In the genomic region with DNA sequence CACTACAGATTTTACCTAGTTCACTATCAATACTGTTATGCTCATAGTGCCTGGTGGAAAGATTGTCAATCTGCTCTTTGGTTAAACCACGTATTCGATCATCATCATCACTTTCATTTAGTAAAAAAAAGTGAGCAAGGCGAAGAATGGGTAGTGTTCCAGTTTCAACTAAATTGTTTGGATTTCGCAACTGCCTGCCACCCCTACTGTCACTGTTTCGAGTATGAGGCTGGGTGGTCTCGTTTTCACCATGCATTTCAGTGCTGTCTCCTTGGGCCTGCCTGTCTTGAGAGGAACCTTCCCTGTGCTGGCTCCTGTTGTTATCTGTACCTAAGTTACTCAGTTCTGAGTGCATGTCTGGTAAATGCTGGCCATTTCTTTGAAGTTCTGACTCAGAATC, we compare ENCODE assay signal across 27 cellular contexts. TPM values are rescaled to one million over a fixed set of nuclear protein-coding genes. Genes with fewer than 3 reads are reported as not detected.
A peak's percentile ranks its signal among the peaks of the same experiment; 100 is the strongest.
DNase-seq lines count a peak whose midpoint lies in the region; ATAC-seq, FAIRE-seq and TF ChIP-seq lines count a peak whose summit lies in the region.
"Had no signal": no experiment of that assay in that cellular context is flagged by ENCODE, and none has a peak within 500 bp of the region (broad histone marks: within the 10 kb centered on the region; RNA-seq: fewer than 3 reads in every experiment).

No MANE protein-coding gene starts in this region.

- H4K5ac ChIP-seq in IMR-90 (ENCODE audit: low read depth, low read length): no peak overlapping the region

- H3K27me3 Mint-ChIP-seq in memory B cell: no peaks in the 10 kb centered on the region
- H3K27me3 Mint-ChIP-seq: CD4-positive, CD25-positive, alpha-beta regulatory T cell; CD8-positive, alpha-beta memory T cell; IgD-negative memory B cell had no signal

- no peak overlapping the region for H2BK15ac ChIP-seq in IMR-90 (ENCODE audit: low read depth, low read length)

- TF ChIP-seq CTCF in IMR-90 (conservative IDR thresholded peaks at IDR 0.05; ENCODE audit: low read depth, low read length): no peak
- TF ChIP-seq CTCF in K562 (IDR thresholded peaks at IDR 0.05 in 2 of 3, conservative IDR thresholded peaks at IDR 0.05 in 1 of 3; ENCODE audit: insufficient read depth in 2 of 3, low read depth in 1 of 3, low read length in 3 of 3): no peak

- no peak overlapping the region for H3K14ac ChIP-seq in IMR-90 (replicated peaks; ENCODE audit: low read depth, low read length)

- TF ChIP-seq RAD21 in IMR-90 (IDR thresholded peaks at IDR 0.05; ENCODE audit: low read length) (no peak), K562 (CRISPR knock-in tag; conservative IDR thresholded peaks at IDR 0.05 in 1 of 2, IDR thresholded peaks at IDR 0.05 in 1 of 2) (no peak)

- H3K27ac ChIP-seq in IMR-90 (ENCODE audit: insufficient read depth, low read length) (no peak overlapping the region), K562 (ENCODE audit: extremely low read depth, low read depth, low read length) (no peak overlapping the region)
- H3K27ac ChIP-seq: HL-60 had no signal

- H3K4me1 Mint-ChIP-seq in memory B cell: peaks cover 4% of the 10 kb centered on the region
- H3K4me1 Mint-ChIP-seq: GM23338 had no signal

- H3K36me3 Mint-ChIP-seq in memory B cell: peaks cover 36% of the 10 kb centered on the region

- no peak overlapping the region for H3K9ac ChIP-seq in IMR-90 (ENCODE audit: low read depth, low read length)
- no peak overlapping the region for H3K9ac ChIP-seq in K562 (ENCODE audit: insufficient read depth in 1 of 2, low read depth in 2 of 2, low read length in 2 of 2)

- no peak overlapping the region for H3K23ac ChIP-seq in IMR-90 (ENCODE audit: low read depth, low read length)

- dilution Hi-C loops in IMR-90 (cut with HindIII; ENCODE audit: low sequenced_read_pairs, unreplicated experiment): no loop called here

- H3K18ac ChIP-seq in IMR-90 (ENCODE audit: low read depth, low read length): no peak overlapping the region

- H4K20me1 ChIP-seq in IMR-90 (ENCODE audit: insufficient read depth, low read length) (no peaks in the 10 kb centered on the region), K562 (replicated peaks; ENCODE audit: control insufficient read depth, insufficient read depth, low read length) (no peaks in the 10 kb centered on the region)

- H3K4me2 ChIP-seq in IMR-90 (ENCODE audit: low read depth, low read length) (no peak overlapping the region), K562 (ENCODE audit: insufficient read depth, low read length) (no peak overlapping the region)
- H3K4me2 ChIP-seq: GM23338 had no signal

- no peak overlapping the region for H2BK20ac ChIP-seq in IMR-90 (ENCODE audit: low read depth, low read length)

- ATAC-seq in IMR-90 (ENCODE audit: low read depth) (no peak), K562 (no peak), memory B cell (ENCODE audit: low read depth) (no peak), HG02588 (IDR thresholded peaks at IDR 0.05; ENCODE audit: unreplicated experiment) (no peak)
- ATAC-seq: GM12878, GM23338, HCT116 had no signal

- in situ Hi-C loops in IMR-90 (cut with MboI; ENCODE audit: low sequenced_read_pairs) (no loop called here), K562 (cut with MboI) (no loop called here)

- H4K8ac ChIP-seq in IMR-90 (ENCODE audit: low read depth in 2 of 2, low read length in 2 of 2): no peak overlapping the region

- H3K27me3 ChIP-seq in IMR-90 (ENCODE audit: control insufficient read depth, insufficient read depth, low read length): no peaks in the 10 kb centered on the region
- H3K27me3 ChIP-seq in K562 (ENCODE audit: control insufficient read depth in 2 of 2, insufficient read depth in 2 of 2, low read length in 2 of 2): no peaks in the 10 kb centered on the region
- H3K27me3 ChIP-seq: BE2C had no signal

- peaks cover 30% of the 10 kb centered on the region for H3K36me3 ChIP-seq in IMR-90 (ENCODE audit: control insufficient read depth, insufficient read depth, low read length)
- H3K36me3 ChIP-seq in K562 (ENCODE audit: control insufficient read depth, insufficient read depth, low read length): peaks cover 77% of the 10 kb centered on the region

- BruUV-seq in IMR-90 (replicated peaks; lab: Mats Ljungman, UMichigan) (no TSS peak), K562 (replicated peaks; lab: Mats Ljungman, UMichigan) (no TSS peak)

- H3K9me1 ChIP-seq in IMR-90 (ENCODE audit: insufficient read depth, low read length) (peaks cover 8% of the 10 kb centered on the region; the same call in 1 of the 2 replicates), K562 (ENCODE audit: control insufficient read depth, insufficient read depth, low read length) (no peaks in the 10 kb centered on the region)

- H2BK5ac ChIP-seq in IMR-90 (ENCODE audit: low read depth, low read length, poor library complexity, severe bottlenecking): no peak overlapping the region

- 100% methylated on average over 2 of the region's 6 CpGs; no CpG with 5 or more reads in 1 of the 2 experiments for WGBS in IMR-90 (ENCODE audit: extremely low coverage in 2 of 2, insufficient read length in 1 of 2), 2 experiments
- 95% methylated on average over 6 of the region's 6 CpGs for WGBS in K562 (ENCODE audit: insufficient coverage, low coverage, missing lambda C conversion rate)

- H3K27ac Mint-ChIP-seq in memory B cell: peak overlapping the region; percentile 38
- H3K27ac Mint-ChIP-seq: GM23338, HFFc6 had no signal

- no peak overlapping the region for H3K56ac ChIP-seq in IMR-90 (ENCODE audit: extremely low read depth, insufficient read depth, low read length)

- no peaks in the 10 kb centered on the region for H3K4me1 ChIP-seq in IMR-90 (ENCODE audit: control insufficient read depth, insufficient read depth, low read length)
- no peaks in the 10 kb centered on the region for H3K4me1 ChIP-seq in K562 (replicated peaks in 1 of 2; ENCODE audit: control insufficient read depth in 2 of 2, insufficient read depth in 2 of 2, low read length in 2 of 2)
- H3K4me1 ChIP-seq: BE2C had no signal

- FAIRE-seq in GM12892 (lab: Jason Lieb, UNC) (no peak), K562 (lab: Jason Lieb, UNC) (no peak)
- FAIRE-seq: A204.1, GM12878, GM18507 had no signal

- H3K79me2 ChIP-seq in K562 (ENCODE audit: control insufficient read depth, insufficient read depth, low read length): no peaks in the 10 kb centered on the region

- DNase-seq in GM12892 (ENCODE audit: insufficient read length) (no peak), IMR-90 (no peak), K562 (ENCODE audit: extremely low read depth in 1 of 4, low spot score in 3 of 4) (no peak), memory B cell (ENCODE audit: low spot score in 2 of 2) (no peak), NCI-H1092 (lab: John Stamatoyannopoulos, UW) (no peak), head of caudate nucleus (no peak)
- DNase-seq: ACHN; BE2C; C1 segment of cervical spinal cord; CD4-positive, CD25-positive, alpha-beta regulatory T cell; CD8-positive, alpha-beta memory T cell; COR-L47; DMS 273 treated with DMSO at 0.1 percent for 48 hours; DMS53; DND-41; EL; H7; HFFc6; KG1 had no signal

- H3K9me3 Mint-ChIP-seq in memory B cell: no peaks in the 10 kb centered on the region
- H3K9me3 Mint-ChIP-seq: CD4-positive, CD25-positive, alpha-beta regulatory T cell; CD8-positive, alpha-beta memory T cell; GM23338; HFFc6 had no signal

- H3K79me1 ChIP-seq in IMR-90 (ENCODE audit: low read depth in 1 of 2, low read length in 2 of 2): peaks cover 11 to 19% of the 10 kb centered on the region in 2 experiments

- H2AFZ ChIP-seq in IMR-90 (replicated peaks; ENCODE audit: low read length, poor library complexity) (no peak overlapping the region), K562 (ENCODE audit: low read depth, low read length) (no peak overlapping the region)
- H2AFZ ChIP-seq: GM23338 had no signal

- H4K91ac ChIP-seq in IMR-90 (ENCODE audit: insufficient read depth, low read depth, low read length): no peak overlapping the region

- no peak overlapping the region for H2AK5ac ChIP-seq in IMR-90 (ENCODE audit: low read depth, low read length)

- H3K4me3 Mint-ChIP-seq in memory B cell: no peak overlapping the region
- H3K4me3 Mint-ChIP-seq: CD4-positive, CD25-positive, alpha-beta regulatory T cell; CD8-positive, alpha-beta memory T cell; GM23338; HFFc6; IgD-negative memory B cell had no signal

- H3K9me3 ChIP-seq in IMR-90 (ENCODE audit: control insufficient read depth, insufficient read depth, low read length) (no peaks in the 10 kb centered on the region), K562 (replicated peaks; ENCODE audit: control insufficient read depth, insufficient read depth, low read depth, low read length) (no peaks in the 10 kb centered on the region)
- H3K9me3 ChIP-seq: BE2C had no signal

- no peak overlapping the region for H3K4me3 ChIP-seq in IMR-90 (ENCODE audit: insufficient read depth, low read depth, low read length)
- H3K4me3 ChIP-seq in K562: no peak overlapping the region
- H3K4me3 ChIP-seq: GM12878, GM23338 had no signal

- H3K4ac ChIP-seq in IMR-90 (ENCODE audit: low read depth, low read length): no peak overlapping the region

- no peak overlapping the region for H2AK9ac ChIP-seq in IMR-90 (replicated peaks; ENCODE audit: low read depth, low read length, poor library complexity)

- TF ChIP-seq EP300 in K562 (IDR thresholded peaks at IDR 0.05; ENCODE audit: low read length): no peak

- TF ChIP-seq POLR2A in GM12892 (IDR thresholded peaks at IDR 0.05; ENCODE audit: low read depth, low read length) (0 out of 2 replicates have a peak, but pooled peaks have one; percentile 24), IMR-90 (IDR thresholded peaks at IDR 0.05; ENCODE audit: low read depth, low read length) (no peak), K562 (conservative IDR thresholded peaks at IDR 0.05) (no peak)

- intact Hi-C loops in IMR-90 (cut with micrococcal nuclease): no loop called here
- intact Hi-C loops in K562 (cut with micrococcal nuclease): no loop called here
- intact Hi-C loops in head of caudate nucleus (cut with DNase I): no loop called here

- CTCF ChIA-PET in IMR-90 (lab: Yijun Ruan, JAX) (no interaction called here), K562 (lab: Yijun Ruan, JAX; ENCODE audit: low intra/inter-chr PET ratio) (no interaction called here)

- POLR2A ChIA-PET in IMR-90 (lab: Charles Lee; ENCODE audit: unreplicated experiment): no interaction called here
- POLR2A ChIA-PET in K562 (lab: Yijun Ruan, JAX): interaction anchor here (0.8 kb wide), 1 partner anchor 13 kb away, joined by 3 read pairs; no protein-coding TSS in a partner anchor

- no peak overlapping the region for H2BK120ac ChIP-seq in IMR-90 (ENCODE audit: low read depth, low read length)

RNA-seq across cellular contexts. Expression of a gene that starts 8.1 kb away (rescaled TPM):
- 32.6 TPM for polyA plus RNA-seq in GM12892 (2012; ENCODE audit: missing spikeins)
- 33.3 and 51.1 TPM in 2 replicates for total RNA-seq in IMR-90 (2012; rRNA removed)
- 19.7 and 22.9 TPM in 2 replicates for polyA plus RNA-seq in IMR-90 (2012; rRNA removed)
- 3.1 and 4.7 TPM in 2 replicates for polyA plus RNA-seq in IMR-90 (2012; cell fraction: cytosol; rRNA removed)
- 0.95 and 9.2 TPM in 2 replicates for polyA plus RNA-seq in IMR-90 (2012; cell fraction: nucleus; rRNA removed; ENCODE audit: low replicate concordance)
- total RNA-seq in K562 (2011; cell fraction: chromatin; rRNA removed; ENCODE audit: low replicate concordance): 4.9 and 19.9 TPM in 2 replicates
- total RNA-seq in K562 (2011; cell fraction: nucleolus; rRNA removed): 7.2 and 10.3 TPM in 2 replicates
- total RNA-seq in K562 (2011; cell fraction: nucleoplasm; rRNA removed): 13.7 and 20.3 TPM in 2 replicates
- 16.6 and 19.2 TPM in 2 replicates for total RNA-seq in K562 (2014; rRNA removed)
- total RNA-seq in K562 (2014; rRNA removed; fragmentation: Illumina TruSeq; extraction: Trizol): 29.1 and 33.7 TPM in 2 replicates
- total RNA-seq in K562 (2015; rRNA removed; fragmentation: Illumina TruSeq; extraction: Trizol): 30.7 and 31.4 TPM in 2 replicates
- total RNA-seq in K562 (2021): 19.5 and 22.3 TPM in 2 replicates
- 17.2 and 22.7 TPM in 2 replicates for polyA plus RNA-seq in K562 (2011; rRNA removed)
- polyA plus RNA-seq in K562 (2011; cell fraction: cytosol; rRNA removed): 4.2 and 9.2 TPM in 2 replicates
- polyA plus RNA-seq in K562 (2011; cell fraction: nucleus; rRNA removed): 8.7 and 13.2 TPM in 2 replicates
- 17.4 and 19.3 TPM in 2 replicates for polyA plus RNA-seq in K562 (2012)
- polyA plus RNA-seq in K562 (2014; fragmentation: Illumina TruSeq; extraction: Trizol): 20.3 and 23.3 TPM in 2 replicates
- 10 to 100 TPM; 12.0 to 12.9 TPM for polyA plus RNA-seq in K562 (2014; fragmentation: Nextera tagmentation; extraction: Ambion mirVana)
- polyA plus RNA-seq in K562 (2014; rRNA removed): 15.1 and 16.7 TPM in 2 replicates
- 49.2 and 50.3 TPM in 2 replicates for polyA minus RNA-seq in K562 (2011; rRNA and poly(A)+ RNA removed)
- 12.2 and 19.6 TPM in 2 replicates for polyA minus RNA-seq in K562 (2011; cell fraction: cytosol; rRNA and poly(A)+ RNA removed)
- 12.5 and 30.4 TPM in 2 replicates for polyA minus RNA-seq in K562 (2011; cell fraction: nucleus; rRNA and poly(A)+ RNA removed)

RNA-seq across cellular contexts. Expression of a gene that starts 39.9 kb away (rescaled TPM):
- polyA plus RNA-seq in GM12892 (2012; ENCODE audit: missing spikeins): 14.1 TPM
- total RNA-seq in IMR-90 (2012; rRNA removed) (19.0 and 21.9 TPM in 2 replicates), K562 (2014; rRNA removed) (14.4 and 16.0 TPM in 2 replicates), K562 (2014; rRNA removed; fragmentation: Illumina TruSeq; extraction: Trizol) (20.3 and 21.2 TPM in 2 replicates), K562 (2015; rRNA removed; fragmentation: Illumina TruSeq; extraction: Trizol) (20.3 and 20.9 TPM in 2 replicates), K562 (2021) (21.6 and 24.2 TPM in 2 replicates)
- polyA plus RNA-seq in IMR-90 (2012; rRNA removed) (13.5 and 15.4 TPM in 2 replicates), K562 (2011; rRNA removed) (24.9 and 26.5 TPM in 2 replicates), K562 (2014; fragmentation: Illumina TruSeq; extraction: Trizol) (26.7 and 33.7 TPM in 2 replicates), K562 (2014; fragmentation: Nextera tagmentation; extraction: Ambion mirVana) (10 to 100 TPM; 11.3 to 14.7 TPM), K562 (2014; rRNA removed) (16.9 and 20.3 TPM in 2 replicates)
- 4.7 TPM in 2 replicates for polyA plus RNA-seq in IMR-90 (2012; cell fraction: cytosol; rRNA removed)
- polyA plus RNA-seq in IMR-90 (2012; cell fraction: nucleus; rRNA removed; ENCODE audit: low replicate concordance): 11.9 and 24.7 TPM in 2 replicates
- total RNA-seq in K562 (2011; cell fraction: chromatin; rRNA removed; ENCODE audit: low replicate concordance): 5.1 and 10.8 TPM in 2 replicates
- total RNA-seq in K562 (2011; cell fraction: nucleolus; rRNA removed): 5.0 and 5.3 TPM in 2 replicates
- total RNA-seq in K562 (2011; cell fraction: nucleoplasm; rRNA removed): 7.4 and 13.5 TPM in 2 replicates
- polyA plus RNA-seq in K562 (2011; cell fraction: cytosol; rRNA removed): 14.9 and 23.2 TPM in 2 replicates
- 14.6 and 20.1 TPM in 2 replicates for polyA plus RNA-seq in K562 (2011; cell fraction: nucleus; rRNA removed)
- polyA plus RNA-seq in K562 (2012): 20.8 and 25.5 TPM in 2 replicates
- polyA minus RNA-seq in K562 (2011; rRNA and poly(A)+ RNA removed): 37.0 and 43.2 TPM in 2 replicates
- 13.2 and 14.0 TPM in 2 replicates for polyA minus RNA-seq in K562 (2011; cell fraction: cytosol; rRNA and poly(A)+ RNA removed)
- polyA minus RNA-seq in K562 (2011; cell fraction: nucleus; rRNA and poly(A)+ RNA removed): 6.9 and 9.2 TPM in 2 replicates
